In genomic region chr5:178203670-178204204, GRCh38 we compare ENCODE assay signal across 8 cellular contexts. TPM values are rescaled to one million over a fixed set of nuclear protein-coding genes. Genes with fewer than 3 reads are reported as not detected.
A peak's percentile ranks its signal among the peaks of the same experiment; 100 is the strongest.
DNase-seq lines count a peak whose midpoint lies in the region; ATAC-seq, FAIRE-seq and TF ChIP-seq lines count a peak whose summit lies in the region.

No MANE protein-coding gene starts in this region.

- POLR2A ChIA-PET in endothelial cell of umbilical vein (lab: Charles Lee): interaction anchor here (0.7 to 1.5 kb wide), 8 partner anchors 10 to 128 kb away, joined by 3 to 13 read pairs (median 5); partner anchors contain the start of gene NHP2

- H4K20me1 ChIP-seq in OCI-LY1 (ENCODE audit: insufficient read depth, low read length) (0 out of 2 replicates have a peak, but pooled peaks cover 3% of the 10 kb centered on the region), endothelial cell of umbilical vein (replicated peaks; ENCODE audit: control insufficient read depth, extremely low read depth, insufficient read depth, low read length) (peaks cover 4% of the 10 kb centered on the region), neural progenitor cell (ENCODE audit: low read depth) (peaks cover 38% of the 10 kb centered on the region)

- no peak for TF ChIP-seq CTCF in OCI-LY1 (IDR thresholded peaks at IDR 0.05; ENCODE audit: low read length)
- no peak for TF ChIP-seq CTCF in endothelial cell of umbilical vein (IDR thresholded peaks at IDR 0.05; ENCODE audit: extremely low read depth in 1 of 2, insufficient read depth in 1 of 2, low read depth in 1 of 2, low read length in 2 of 2)
- TF ChIP-seq CTCF in neural progenitor cell (IDR thresholded peaks at IDR 0.05): no peak

- no peak for FAIRE-seq in endothelial cell of umbilical vein (lab: Jason Lieb, UNC)

- peaks cover 31% of the 10 kb centered on the region for H3K4me1 Mint-ChIP-seq in activated T-cell treated with anti-CD3 and anti-CD28 coated beads, Interleukin-2, amount 50 U/mL, for 72 hours (ENCODE audit: low read depth)
- peaks cover 29% of the 10 kb centered on the region for H3K4me1 Mint-ChIP-seq in neural progenitor cell

- no peak overlapping the region; the same call in 1 of the 2 replicates for H2AFZ ChIP-seq in OCI-LY1 (ENCODE audit: low read length)
- H2AFZ ChIP-seq in endothelial cell of umbilical vein (ENCODE audit: low read depth, low read length): peak overlapping the region; percentile 58
- peak overlapping the region; percentile 52 for H2AFZ ChIP-seq in neural progenitor cell (replicated peaks)

- H3K4me1 ChIP-seq in OCI-LY1 (ENCODE audit: insufficient read depth, low read length, severe bottlenecking): peaks cover 29% of the 10 kb centered on the region
- peaks cover 22% of the 10 kb centered on the region for H3K4me1 ChIP-seq in endothelial cell of umbilical vein (ENCODE audit: control insufficient read depth, extremely low read depth, insufficient read depth, low read length)
- peaks cover 16% of the 10 kb centered on the region for H3K4me1 ChIP-seq in neural progenitor cell

- H3K4me3 ChIP-seq in OCI-LY1 (ENCODE audit: low read depth, low read length, poor library complexity, severe bottlenecking) (peak overlapping the region; percentile 94), endothelial cell of umbilical vein (replicated peaks in 1 of 3; ENCODE audit: insufficient read depth in 1 of 3, low read depth in 1 of 3, low read length in 3 of 3) (peak overlapping the region; percentile 42 to 66 (median 57)), neural progenitor cell (peak overlapping the region; percentile 94)

- peak overlapping the region; percentile 97 to 99 for H3K4me3 Mint-ChIP-seq in activated T-cell treated with anti-CD3 and anti-CD28 coated beads, Interleukin-2, amount 50 U/mL, for 72 hours
- peak overlapping the region; percentile 99 for H3K4me3 Mint-ChIP-seq in neural progenitor cell

- ATAC-seq in activated T-cell treated with anti-CD3 and anti-CD28 coated beads, Interleukin-2, amount 50 U/mL, for 72 hours (replicated peaks in 1 of 2): peak; percentile 6 to 8

- H3K27me3 ChIP-seq in OCI-LY1 (ENCODE audit: insufficient read depth, low read length) (no peaks in the 10 kb centered on the region), endothelial cell of umbilical vein (ENCODE audit: control insufficient read depth in 2 of 2, insufficient read depth in 2 of 2, low read length in 2 of 2) (no peaks in the 10 kb centered on the region), neural progenitor cell (peaks cover 9% of the 10 kb centered on the region)

- peak overlapping the region; percentile 96 for H3K9ac ChIP-seq in OCI-LY1 (ENCODE audit: low read length)
- H3K9ac ChIP-seq in endothelial cell of umbilical vein (replicated peaks; ENCODE audit: extremely low read depth, insufficient read depth, low read length): peak overlapping the region; percentile 60
- no peak overlapping the region for H3K9ac ChIP-seq in neural progenitor cell

- H3K9me2 ChIP-seq in OCI-LY1 (ENCODE audit: low read depth, low read length): no peaks in the 10 kb centered on the region

- H3K9me1 ChIP-seq in endothelial cell of umbilical vein (replicated peaks; ENCODE audit: control insufficient read depth, extremely low read depth, insufficient read depth, low read length): no peaks in the 10 kb centered on the region

- peak in 1 of 2 donors; percentile 37 for DNase-seq in activated T-cell treated with anti-CD3 and anti-CD28 coated beads, Interleukin-2, amount 50 U/mL, for 72 hours
- no peak for DNase-seq in activated T-cell treated with anti-CD3 and anti-CD28 coated beads, Interleukin-2, amount 50 U/mL, for 48 hours
- DNase-seq in endothelial cell of umbilical vein (ENCODE audit: low read depth, low spot score) (no peak), neural progenitor cell (ENCODE audit: low spot score) (no peak), medulla oblongata (ENCODE audit: extremely low spot score) (no peak), HCEC 1CT (no peak), SIG-M5 (lab: John Stamatoyannopoulos, UW) (no peak)

- peaks cover 17 to 28% of the 10 kb centered on the region in 2 donors for H3K36me3 Mint-ChIP-seq in activated T-cell treated with anti-CD3 and anti-CD28 coated beads, Interleukin-2, amount 50 U/mL, for 72 hours (ENCODE audit: insufficient read depth in 2 of 2)
- peaks cover 19% of the 10 kb centered on the region for H3K36me3 Mint-ChIP-seq in neural progenitor cell

- H3F3A ChIP-seq in OCI-LY1 (ENCODE audit: insufficient read depth, low read length): no peaks in the 10 kb centered on the region
- H3F3A ChIP-seq in neural progenitor cell (ENCODE audit: low read depth): peaks cover 52% of the 10 kb centered on the region

- CTCF ChIA-PET in endothelial cell of umbilical vein (lab: Charles Lee): interaction anchor here (0.9 to 1.1 kb wide), 2 partner anchors 34 to 128 kb away, joined by 3 to 9 read pairs; no protein-coding TSS in a partner anchor

- H3K36me3 ChIP-seq in OCI-LY1 (ENCODE audit: insufficient read depth, low read length) (peaks cover 35% of the 10 kb centered on the region), endothelial cell of umbilical vein (ENCODE audit: control insufficient read depth in 2 of 2, extremely low read depth in 1 of 2, insufficient read depth in 2 of 2, low read length in 2 of 2) (peaks cover 14 to 18% of the 10 kb centered on the region in 2 experiments), neural progenitor cell (peaks cover 17% of the 10 kb centered on the region)

- intact Hi-C loops in endothelial cell of umbilical vein (cut with micrococcal nuclease): loop anchor here (1.0 to 2.0 kb wide), 4 partner anchors 29 to 127 kb away; partner anchors contain the start of gene PHYKPL

- H3K79me2 ChIP-seq in OCI-LY1 (ENCODE audit: insufficient read depth, low read length) (peaks cover 42% of the 10 kb centered on the region), endothelial cell of umbilical vein (ENCODE audit: control insufficient read depth, insufficient read depth, low read length) (peaks cover 46% of the 10 kb centered on the region), neural progenitor cell (ENCODE audit: low read depth) (peaks cover 50% of the 10 kb centered on the region)

- dilution Hi-C loops in endothelial cell of umbilical vein (cut with MboI; ENCODE audit: extremely low pct_ligation_motif_present, low sequenced_read_pairs): no loop called here

- no peaks in the 10 kb centered on the region for H3K9me3 ChIP-seq in OCI-LY1 (ENCODE audit: low read length)
- no peaks in the 10 kb centered on the region for H3K9me3 ChIP-seq in endothelial cell of umbilical vein (replicated peaks; ENCODE audit: control insufficient read depth, insufficient read depth, low read length)
- no peaks in the 10 kb centered on the region for H3K9me3 ChIP-seq in neural progenitor cell (ENCODE audit: low read depth)

- H3K27ac ChIP-seq in OCI-LY1 (ENCODE audit: low read depth, low read length, poor library complexity, severe bottlenecking) (peak overlapping the region; percentile 9), endothelial cell of umbilical vein (ENCODE audit: insufficient read depth, low read depth, low read length) (peak overlapping the region; percentile 2), neural progenitor cell (no peak overlapping the region)

- no peaks in the 10 kb centered on the region for H3K9me3 Mint-ChIP-seq in activated T-cell treated with anti-CD3 and anti-CD28 coated beads, Interleukin-2, amount 50 U/mL, for 72 hours
- peaks cover 2% of the 10 kb centered on the region for H3K9me3 Mint-ChIP-seq in neural progenitor cell

- peak overlapping the region; percentile 76 for H3K27ac Mint-ChIP-seq in activated T-cell treated with anti-CD3 and anti-CD28 coated beads, Interleukin-2, amount 50 U/mL, for 72 hours
- H3K27ac Mint-ChIP-seq in neural progenitor cell: no peak overlapping the region

- BruUV-seq in endothelial cell of umbilical vein (replicated peaks; lab: Mats Ljungman, UMichigan): TSS peak; percentile 80

- no peaks in the 10 kb centered on the region for H3K27me3 Mint-ChIP-seq in activated T-cell treated with anti-CD3 and anti-CD28 coated beads, Interleukin-2, amount 50 U/mL, for 72 hours (ENCODE audit: low read depth)
- peaks cover 20% of the 10 kb centered on the region for H3K27me3 Mint-ChIP-seq in neural progenitor cell (ENCODE audit: insufficient read depth, low read depth)

- no peak for TF ChIP-seq POLR2A in endothelial cell of umbilical vein (IDR thresholded peaks at IDR 0.05; ENCODE audit: low read depth, low read length)

- H3K4me2 ChIP-seq in OCI-LY1 (ENCODE audit: low read length) (peak overlapping the region; percentile 78), endothelial cell of umbilical vein (ENCODE audit: insufficient read depth, low read length) (peak overlapping the region; percentile 62), neural progenitor cell (peak overlapping the region; percentile 80)

RNA-seq across cellular contexts. Expression of gene HNRNPAB, which starts 0.6 kb away (rescaled TPM):
- total RNA-seq in activated T-cell treated with anti-CD3 and anti-CD28 coated beads, Interleukin-2, amount 50 U/mL, for 72 hours: 100 to 1,000 TPM; 196 to 232 TPM
- total RNA-seq in endothelial cell of umbilical vein (309 and 310 TPM in 2 replicates), neural progenitor cell (ENCODE audit: low replicate concordance) (186 and 195 TPM in 2 replicates)
- 165 and 207 TPM in 2 replicates for polyA plus RNA-seq in endothelial cell of umbilical vein
- 155 and 191 TPM in 2 replicates for polyA plus RNA-seq in endothelial cell of umbilical vein (2011; cell fraction: cytosol; rRNA removed)
- polyA plus RNA-seq in endothelial cell of umbilical vein (2011; cell fraction: nucleus; rRNA removed): 103 and 152 TPM in 2 replicates
- 163 and 250 TPM in 2 replicates for polyA plus RNA-seq in endothelial cell of umbilical vein (2012)
- 77.1 and 81.4 TPM in 2 replicates for polyA minus RNA-seq in endothelial cell of umbilical vein
- 90.1 TPM for polyA minus RNA-seq in endothelial cell of umbilical vein (2011; cell fraction: cytosol; rRNA and poly(A)+ RNA removed)
- polyA minus RNA-seq in endothelial cell of umbilical vein (2011; cell fraction: nucleus; rRNA and poly(A)+ RNA removed): 32.1 and 36.1 TPM in 2 replicates

RNA-seq across cellular contexts. Expression of gene GMCL2, which starts 16.6 kb away (rescaled TPM):
- total RNA-seq in activated T-cell treated with anti-CD3 and anti-CD28 coated beads, Interleukin-2, amount 50 U/mL, for 72 hours: not detected
- total RNA-seq in endothelial cell of umbilical vein (not detected in 2 replicates), neural progenitor cell (ENCODE audit: low replicate concordance) (not detected in 2 replicates)
- not detected in 2 replicates for polyA plus RNA-seq in endothelial cell of umbilical vein
- polyA plus RNA-seq in endothelial cell of umbilical vein (2011; cell fraction: cytosol; rRNA removed): not detected in 2 replicates
- not detected in 2 replicates for polyA plus RNA-seq in endothelial cell of umbilical vein (2011; cell fraction: nucleus; rRNA removed)
- not detected in 2 replicates for polyA plus RNA-seq in endothelial cell of umbilical vein (2012)
- not detected in 2 replicates for polyA minus RNA-seq in endothelial cell of umbilical vein
- not detected for polyA minus RNA-seq in endothelial cell of umbilical vein (2011; cell fraction: cytosol; rRNA and poly(A)+ RNA removed)
- polyA minus RNA-seq in endothelial cell of umbilical vein (2011; cell fraction: nucleus; rRNA and poly(A)+ RNA removed): not detected in 2 replicates

RNA-seq across cellular contexts. Expression of gene PHYKPL, which starts 28.9 kb away (rescaled TPM):
- total RNA-seq in activated T-cell treated with anti-CD3 and anti-CD28 coated beads, Interleukin-2, amount 50 U/mL, for 72 hours: 10 to 100 TPM; 81.7 to 89.7 TPM
- total RNA-seq in endothelial cell of umbilical vein: 80.5 and 81.7 TPM in 2 replicates
- polyA plus RNA-seq in endothelial cell of umbilical vein: 71.7 and 75.8 TPM in 2 replicates
- 31.6 and 41.7 TPM in 2 replicates for polyA plus RNA-seq in endothelial cell of umbilical vein (2011; cell fraction: cytosol; rRNA removed)
- polyA plus RNA-seq in endothelial cell of umbilical vein (2011; cell fraction: nucleus; rRNA removed): 258 and 286 TPM in 2 replicates
- 24.8 and 26.6 TPM in 2 replicates for polyA plus RNA-seq in endothelial cell of umbilical vein (2012)
- 115 and 128 TPM in 2 replicates for polyA minus RNA-seq in endothelial cell of umbilical vein
- polyA minus RNA-seq in endothelial cell of umbilical vein (2011; cell fraction: cytosol; rRNA and poly(A)+ RNA removed): 19.8 TPM
- polyA minus RNA-seq in endothelial cell of umbilical vein (2011; cell fraction: nucleus; rRNA and poly(A)+ RNA removed): 142 and 159 TPM in 2 replicates
- total RNA-seq in neural progenitor cell (ENCODE audit: low replicate concordance): 20.5 and 25.9 TPM in 2 replicates

RNA-seq across cellular contexts. Expression of gene NHP2, which starts 50.1 kb away (rescaled TPM):
- 100 to 1,000 TPM; 112 to 122 TPM for total RNA-seq in activated T-cell treated with anti-CD3 and anti-CD28 coated beads, Interleukin-2, amount 50 U/mL, for 72 hours
- total RNA-seq in endothelial cell of umbilical vein (205 and 210 TPM in 2 replicates), neural progenitor cell (ENCODE audit: low replicate concordance) (357 and 380 TPM in 2 replicates)
- polyA plus RNA-seq in endothelial cell of umbilical vein: 202 and 220 TPM in 2 replicates
- polyA plus RNA-seq in endothelial cell of umbilical vein (2011; cell fraction: cytosol; rRNA removed): 245 and 324 TPM in 2 replicates
- 87.5 and 117 TPM in 2 replicates for polyA plus RNA-seq in endothelial cell of umbilical vein (2011; cell fraction: nucleus; rRNA removed)
- polyA plus RNA-seq in endothelial cell of umbilical vein (2012): 197 and 224 TPM in 2 replicates
- polyA minus RNA-seq in endothelial cell of umbilical vein: 50.8 and 57.1 TPM in 2 replicates
- 130 TPM for polyA minus RNA-seq in endothelial cell of umbilical vein (2011; cell fraction: cytosol; rRNA and poly(A)+ RNA removed)
- polyA minus RNA-seq in endothelial cell of umbilical vein (2011; cell fraction: nucleus; rRNA and poly(A)+ RNA removed): 25.5 and 36.5 TPM in 2 replicates
